ENCODE assay signal across 9 cellular contexts in genomic region chr12:76080729-76081415, GRCh38. TPM values are rescaled to one million over a fixed set of nuclear protein-coding genes. Genes with fewer than 3 reads are reported as not detected.
DNase-seq lines count a peak whose midpoint lies in the region; ATAC-seq and TF ChIP-seq lines count a peak whose summit lies in the region.
"Had no signal": no experiment of that assay in that cellular context is flagged by ENCODE, and none has a peak within 500 bp of the region (broad histone marks: within the 10 kb centered on the region; RNA-seq: fewer than 3 reads in every experiment).

No MANE protein-coding gene starts in this region.

- peaks cover 11% of the 10 kb centered on the region for H3K9me3 Mint-ChIP-seq in activated CD4-positive, alpha-beta memory T cell treated with anti-CD3 and anti-CD28 coated beads for 36 hours
- peaks cover 5% of the 10 kb centered on the region for H3K9me3 Mint-ChIP-seq in activated CD4-positive, alpha-beta memory T cell treated with anti-CD3 and anti-CD28 coated beads, Interleukin-2, amount 10 ng/mL, durations not matched to agents 7 days and 5 days
- H3K9me3 Mint-ChIP-seq: activated CD4-positive, alpha-beta T cell treated with anti-CD3 and anti-CD28 coated beads, Interleukin-2, amount 10 ng/mL, durations not matched to agents 24 days and 14 days had no signal

- H2AFZ ChIP-seq in neural cell (ENCODE audit: low read depth, low read length), result no peak overlapping the region

- peaks cover 57% of the 10 kb centered on the region for H3K4me1 ChIP-seq in HUES48 (ENCODE audit: control insufficient read depth, insufficient read depth, low read length)
- peaks cover 33% of the 10 kb centered on the region for H3K4me1 ChIP-seq in adipocyte (ENCODE audit: control insufficient read depth, insufficient read depth, low read length)

- no peaks in the 10 kb centered on the region for H3K27me3 Mint-ChIP-seq in activated CD4-positive, alpha-beta memory T cell treated with anti-CD3 and anti-CD28 coated beads for 36 hours
- no peaks in the 10 kb centered on the region for H3K27me3 Mint-ChIP-seq in activated CD4-positive, alpha-beta memory T cell treated with anti-CD3 and anti-CD28 coated beads, Interleukin-2, amount 10 ng/mL, durations not matched to agents 7 days and 5 days
- H3K27me3 Mint-ChIP-seq: activated CD4-positive, alpha-beta T cell treated with anti-CD3 and anti-CD28 coated beads, Interleukin-2, amount 10 ng/mL, durations not matched to agents 24 days and 14 days had no signal

- peak overlapping the region; percentile 16 for H3K4me2 ChIP-seq in neural cell (ENCODE audit: low read length)

- H3F3A ChIP-seq in neural cell (ENCODE audit: insufficient read depth, low read length, poor library complexity, severe bottlenecking), result peaks cover 9% of the 10 kb centered on the region

- H3K9ac ChIP-seq in HUES48 (ENCODE audit: low read depth, low read length), result no peak overlapping the region
- no peak overlapping the region for H3K9ac ChIP-seq in adipocyte (ENCODE audit: low read length)
- no peak overlapping the region for H3K9ac ChIP-seq in neural cell (ENCODE audit: low read length)

- no peak for TF ChIP-seq RAD21 in neural cell (conservative IDR thresholded peaks at IDR 0.05)

- no peaks in the 10 kb centered on the region for H4K20me1 ChIP-seq in neural cell (ENCODE audit: insufficient read depth)

- POLR2A ChIA-PET in activated CD4-positive, alpha-beta memory T cell treated with anti-CD3 and anti-CD28 coated beads for 36 hours (lab: Charles Lee), result interaction anchor here (0.7 kb wide), 1 partner anchor 268 kb away, joined by 3 read pairs; no protein-coding TSS in a partner anchor
- POLR2A ChIA-PET in activated CD4-positive, alpha-beta memory T cell treated with anti-CD3 and anti-CD28 coated beads, Interleukin-2, amount 10 ng/mL, durations not matched to agents 7 days and 5 days (lab: Charles Lee), result interaction anchor here (3.9 kb wide), 1 partner anchor 570 kb away, joined by 19 read pairs; the partner anchor contains the start of gene KRR1

- H3K9me3 ChIP-seq in HUES48 (ENCODE audit: control insufficient read depth, insufficient read depth, low read length) (no peaks in the 10 kb centered on the region), adipocyte (ENCODE audit: control insufficient read depth, low read length) (peaks cover 14% of the 10 kb centered on the region), neural cell (ENCODE audit: low read length) (no peaks in the 10 kb centered on the region)

- H3K4me1 Mint-ChIP-seq in activated CD4-positive, alpha-beta memory T cell treated with anti-CD3 and anti-CD28 coated beads for 36 hours (ENCODE audit: low read depth), result peaks cover 67% of the 10 kb centered on the region
- H3K4me1 Mint-ChIP-seq in activated CD4-positive, alpha-beta memory T cell treated with anti-CD3 and anti-CD28 coated beads, Interleukin-2, amount 10 ng/mL, durations not matched to agents 7 days and 5 days, result peaks cover 68% of the 10 kb centered on the region

- H3K36me3 ChIP-seq in HUES48 (ENCODE audit: control insufficient read depth, insufficient read depth, low read length), result peaks cover 49% of the 10 kb centered on the region
- peaks cover 26% of the 10 kb centered on the region for H3K36me3 ChIP-seq in adipocyte (ENCODE audit: control insufficient read depth, insufficient read depth, low read length, severe bottlenecking)
- H3K36me3 ChIP-seq in neural cell (ENCODE audit: insufficient read depth, low read length), result no peaks in the 10 kb centered on the region

- no peak for ATAC-seq in HG03354 (IDR thresholded peaks at IDR 0.05; ENCODE audit: poor library complexity, severe bottlenecking, unreplicated experiment)

- peaks cover 79% of the 10 kb centered on the region for H3K79me2 ChIP-seq in neural cell (replicated peaks; ENCODE audit: insufficient read depth, low read length)

- intact Hi-C loops in activated CD4-positive, alpha-beta memory T cell treated with anti-CD3 and anti-CD28 coated beads for 36 hours (cut with micrococcal nuclease), result loop anchor here (2.0 to 10.0 kb wide), 4 partner anchors 18 to 984 kb away; partner anchors contain the start of gene E2F7

- no peak overlapping the region for H3K27ac Mint-ChIP-seq in activated CD4-positive, alpha-beta memory T cell treated with anti-CD3 and anti-CD28 coated beads for 36 hours
- H3K27ac Mint-ChIP-seq in activated CD4-positive, alpha-beta memory T cell treated with anti-CD3 and anti-CD28 coated beads, Interleukin-2, amount 10 ng/mL, durations not matched to agents 7 days and 5 days, result no peak overlapping the region
- H3K27ac Mint-ChIP-seq: activated CD4-positive, alpha-beta T cell treated with anti-CD3 and anti-CD28 coated beads, Interleukin-2, amount 10 ng/mL, durations not matched to agents 24 days and 14 days had no signal

- TF ChIP-seq CTCF in neural cell (IDR thresholded peaks at IDR 0.05; ENCODE audit: poor library complexity, severe bottlenecking), result peak; percentile 15

- H3K4me3 Mint-ChIP-seq in activated CD4-positive, alpha-beta memory T cell treated with anti-CD3 and anti-CD28 coated beads for 36 hours, result no peak overlapping the region
- H3K4me3 Mint-ChIP-seq in activated CD4-positive, alpha-beta memory T cell treated with anti-CD3 and anti-CD28 coated beads, Interleukin-2, amount 10 ng/mL, durations not matched to agents 7 days and 5 days, result no peak overlapping the region

- H3K27ac ChIP-seq in HUES48 (ENCODE audit: low read depth, low read length), result no peak overlapping the region
- H3K27ac ChIP-seq in neural cell (ENCODE audit: low read length), result no peak overlapping the region

- peak overlapping the region; percentile 98 for H3K4me3 ChIP-seq in HUES48 (ENCODE audit: low read depth, low read length)
- H3K4me3 ChIP-seq in adipocyte (ENCODE audit: low read length), result no peak overlapping the region
- H3K4me3 ChIP-seq in neural cell (ENCODE audit: low read length), result peak overlapping the region; percentile 89

- no peaks in the 10 kb centered on the region for H3K27me3 ChIP-seq in HUES48 (ENCODE audit: control insufficient read depth, insufficient read depth, low read length)
- H3K27me3 ChIP-seq in adipocyte (replicated peaks; ENCODE audit: control insufficient read depth, insufficient read depth, low read length), result no peaks in the 10 kb centered on the region
- no peaks in the 10 kb centered on the region for H3K27me3 ChIP-seq in neural cell (ENCODE audit: insufficient read depth, low read depth, low read length)

- CTCF ChIA-PET in activated CD4-positive, alpha-beta memory T cell treated with anti-CD3 and anti-CD28 coated beads for 36 hours (lab: Charles Lee), result interaction anchor here (0.8 to 2.1 kb wide), 2 partner anchors 267 to 596 kb away, joined by 3 to 11 read pairs; partner anchors contain the start of gene BBS10
- CTCF ChIA-PET in activated CD4-positive, alpha-beta memory T cell treated with anti-CD3 and anti-CD28 coated beads, Interleukin-2, amount 10 ng/mL, durations not matched to agents 7 days and 5 days (lab: Charles Lee), result interaction anchor here (0.7 to 1.5 kb wide), 4 partner anchors 31 to 554 kb away, joined by 3 to 4 read pairs (median 4); partner anchors contain the start of gene PHLDA1

- H3K36me3 Mint-ChIP-seq in activated CD4-positive, alpha-beta memory T cell treated with anti-CD3 and anti-CD28 coated beads for 36 hours, result peaks cover 43% of the 10 kb centered on the region
- H3K36me3 Mint-ChIP-seq in activated CD4-positive, alpha-beta memory T cell treated with anti-CD3 and anti-CD28 coated beads, Interleukin-2, amount 10 ng/mL, durations not matched to agents 7 days and 5 days (ENCODE audit: low read depth), result peaks cover 42% of the 10 kb centered on the region

- peak; percentile 17 for DNase-seq in activated CD4-positive, alpha-beta memory T cell treated with anti-CD3 and anti-CD28 coated beads for 36 hours
- DNase-seq in activated CD4-positive, alpha-beta memory T cell treated with anti-CD3 and anti-CD28 coated beads, Interleukin-2, amount 10 ng/mL, durations not matched to agents 7 days and 5 days, result no peak
- DNase-seq in adipocyte (ENCODE audit: low read depth) (peak; percentile 14), NCI-H187 treated with DMSO at 0.1 percent for 48 hours (lab: John Stamatoyannopoulos, UW) (no peak), NCI-H2227 treated with DMSO at 0.1 percent for 48 hours (lab: John Stamatoyannopoulos, UW) (no peak)
- DNase-seq: activated CD4-positive, alpha-beta T cell treated with anti-CD3 and anti-CD28 coated beads, Interleukin-2, amount 10 ng/mL, durations not matched to agents 24 days and 14 days had no signal

- TF ChIP-seq EP300 in neural cell (conservative IDR thresholded peaks at IDR 0.05; ENCODE audit: poor library complexity, severe bottlenecking), result no peak

- H3K9me2 ChIP-seq in neural cell (ENCODE audit: insufficient read depth, low read length), result no peaks in the 10 kb centered on the region

TF ChIP-seq in neural cell, 6 proteins besides CTCF, POLR2A, EP300 and RAD21:
- TF ChIP-seq SMC3 (conservative IDR thresholded peaks at IDR 0.05; ENCODE audit: poor library complexity), result no peak

RNA-seq across cellular contexts. Expression of gene NAP1L1, which starts 3.6 kb away (rescaled TPM):
- total RNA-seq in activated CD4-positive, alpha-beta memory T cell treated with anti-CD3 and anti-CD28 coated beads for 36 hours, result 100 to 1,000 TPM; 889 to 895 TPM
- total RNA-seq in activated CD4-positive, alpha-beta memory T cell treated with anti-CD3 and anti-CD28 coated beads, Interleukin-2, amount 10 ng/mL, durations not matched to agents 7 days and 5 days, result 100 to 1,000 TPM; 524 to 558 TPM
- polyA plus RNA-seq in neural cell, result 262 and 359 TPM in 2 replicates
- polyA minus RNA-seq in neural cell, result 258 and 347 TPM in 2 replicates

RNA-seq across cellular contexts. Expression of gene PHLDA1, which starts 49.3 kb away (rescaled TPM):
- total RNA-seq in activated CD4-positive, alpha-beta memory T cell treated with anti-CD3 and anti-CD28 coated beads for 36 hours, result 10 to 100 TPM; 23.8 to 24.4 TPM
- total RNA-seq in activated CD4-positive, alpha-beta memory T cell treated with anti-CD3 and anti-CD28 coated beads, Interleukin-2, amount 10 ng/mL, durations not matched to agents 7 days and 5 days, result 10 to 100 TPM; 42.8 TPM
- 6.6 and 8.5 TPM in 2 replicates for polyA plus RNA-seq in neural cell
- 9.7 and 11.8 TPM in 2 replicates for polyA minus RNA-seq in neural cell

Comparison
In these comparisons a context has a peak if more than half of its experiments do, and no peak if none do; other contexts are left out.
1. DNase-seq: peak in activated CD4-positive, alpha-beta memory T cell treated with anti-CD3 and anti-CD28 coated beads for 36 hours (single experiment) and adipocyte (single experiment); none in activated CD4-positive, alpha-beta memory T cell treated with anti-CD3 and anti-CD28 coated beads, Interleukin-2, amount 10 ng/mL, durations not matched to agents 7 days and 5 days (single experiment), NCI-H187 treated with DMSO at 0.1 percent for 48 hours (single experiment) and NCI-H2227 treated with DMSO at 0.1 percent for 48 hours (single experiment).